ENCODE assay signal across 9 cellular contexts in the genomic region with DNA sequence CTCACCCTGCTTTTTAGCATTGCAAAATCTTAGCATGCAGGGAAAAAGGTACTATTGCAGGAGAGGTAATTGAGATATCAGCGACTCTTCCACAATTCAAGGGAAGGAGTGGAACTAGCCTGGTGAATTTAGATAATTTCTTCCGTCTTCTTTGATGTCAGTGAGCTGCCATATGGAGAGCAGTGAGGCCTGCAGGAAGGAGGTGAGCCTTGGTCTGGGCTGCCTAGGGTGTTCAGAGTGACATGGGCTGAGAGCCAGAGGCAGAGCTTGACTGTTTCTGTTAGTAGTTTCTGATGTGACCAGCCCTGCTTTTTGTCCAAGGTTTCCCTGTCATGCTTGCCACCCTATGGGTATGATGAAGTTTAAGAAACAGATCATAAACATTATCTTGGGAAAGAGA. TPM values are rescaled to one million over a fixed set of nuclear protein-coding genes. Genes with fewer than 3 reads are reported as not detected.
DNase-seq lines count a peak whose midpoint lies in the region; ATAC-seq and TF ChIP-seq lines count a peak whose summit lies in the region.
"Had no signal": no experiment of that assay in that cellular context is flagged by ENCODE, and none has a peak within 500 bp of the region (broad histone marks: within the 10 kb centered on the region; RNA-seq: fewer than 3 reads in every experiment).

No MANE protein-coding gene starts in this region.

- no peaks in the 10 kb centered on the region for H3K9me3 Mint-ChIP-seq in CD4-positive, CD25-positive, alpha-beta regulatory T cell

- peak overlapping the region; percentile 65 for H3K27ac ChIP-seq in CD4-positive, CD25-positive, alpha-beta regulatory T cell (ENCODE audit: insufficient read depth, low read length, poor library complexity, severe bottlenecking)
- H3K27ac ChIP-seq: foreskin keratinocyte had no signal

- H3K4me1 Mint-ChIP-seq in CD4-positive, CD25-positive, alpha-beta regulatory T cell = peaks cover 20 to 69% (median 42%) of the 10 kb centered on the region in 4 donors

- DNase-seq in CD4-positive, CD25-positive, alpha-beta regulatory T cell = peak in 1 of 3 donors; percentile 24
- DNase-seq in islet precursor cell (peak; percentile 57), ACHN (no peak), NCI-H1105 (lab: John Stamatoyannopoulos, UW) (no peak)
- DNase-seq: foreskin keratinocyte had no signal

- H3K4me3 Mint-ChIP-seq in CD4-positive, CD25-positive, alpha-beta regulatory T cell = peak overlapping the region in 3 of 4 donors; percentile 2 to 63 (median 37)

- H3K36me3 Mint-ChIP-seq in CD4-positive, CD25-positive, alpha-beta regulatory T cell = peaks cover 7% of the 10 kb centered on the region

- H3K4me1 ChIP-seq in CD4-positive, CD25-positive, alpha-beta regulatory T cell (ENCODE audit: control insufficient read depth, insufficient read depth, low read length, poor library complexity, severe bottlenecking) = peaks cover 16% of the 10 kb centered on the region

- peak in 1 of 2 donors; percentile 30 for ATAC-seq in CD4-positive, CD25-positive, alpha-beta regulatory T cell (ENCODE audit: low read depth in 2 of 2)
- peak; percentile 57 for ATAC-seq in GM21390 (IDR thresholded peaks at IDR 0.05; ENCODE audit: unreplicated experiment)
- ATAC-seq in SK-N-SH treated with all-trans-retinoic acid at 6 μM for 48 hours = peak; percentile 68; the same call in 2 of the 3 replicates
- no peak for ATAC-seq in HG03378 (IDR thresholded peaks at IDR 0.05; ENCODE audit: unreplicated experiment)
- no peak for ATAC-seq in HG02852 (IDR thresholded peaks at IDR 0.05; ENCODE audit: unreplicated experiment)
- ATAC-seq: foreskin keratinocyte had no signal

- in situ Hi-C loops in ACHN (cut with HindIII; ENCODE audit: low pct_ligation_motif_present, low pct_unique_long_range_greater_than_20kb, low sequenced_read_pairs) = no loop called here

- no peaks in the 10 kb centered on the region for H3K27me3 ChIP-seq in CD4-positive, CD25-positive, alpha-beta regulatory T cell (ENCODE audit: control insufficient read depth, insufficient read depth, low read length)
- H3K27me3 ChIP-seq: foreskin keratinocyte had no signal

- peak overlapping the region; percentile 57 to 72 (median 66) for H3K27ac Mint-ChIP-seq in CD4-positive, CD25-positive, alpha-beta regulatory T cell

- no peaks in the 10 kb centered on the region for H3K9me3 ChIP-seq in CD4-positive, CD25-positive, alpha-beta regulatory T cell (ENCODE audit: control insufficient read depth in 2 of 2, low read length in 2 of 2)

- peak overlapping the region; percentile 52 for H3K4me3 ChIP-seq in CD4-positive, CD25-positive, alpha-beta regulatory T cell (ENCODE audit: low read depth, low read length)

- H3K27me3 Mint-ChIP-seq in CD4-positive, CD25-positive, alpha-beta regulatory T cell = no peaks in the 10 kb centered on the region

- no peaks in the 10 kb centered on the region for H3K36me3 ChIP-seq in CD4-positive, CD25-positive, alpha-beta regulatory T cell (ENCODE audit: control insufficient read depth, insufficient read depth, low read length)

TF ChIP-seq in SK-N-SH treated with all-trans-retinoic acid at 6 μM for 48 hours, 23 proteins besides CTCF, POLR2A, EP300 and RAD21:
- TF ChIP-seq, protein P1, sequence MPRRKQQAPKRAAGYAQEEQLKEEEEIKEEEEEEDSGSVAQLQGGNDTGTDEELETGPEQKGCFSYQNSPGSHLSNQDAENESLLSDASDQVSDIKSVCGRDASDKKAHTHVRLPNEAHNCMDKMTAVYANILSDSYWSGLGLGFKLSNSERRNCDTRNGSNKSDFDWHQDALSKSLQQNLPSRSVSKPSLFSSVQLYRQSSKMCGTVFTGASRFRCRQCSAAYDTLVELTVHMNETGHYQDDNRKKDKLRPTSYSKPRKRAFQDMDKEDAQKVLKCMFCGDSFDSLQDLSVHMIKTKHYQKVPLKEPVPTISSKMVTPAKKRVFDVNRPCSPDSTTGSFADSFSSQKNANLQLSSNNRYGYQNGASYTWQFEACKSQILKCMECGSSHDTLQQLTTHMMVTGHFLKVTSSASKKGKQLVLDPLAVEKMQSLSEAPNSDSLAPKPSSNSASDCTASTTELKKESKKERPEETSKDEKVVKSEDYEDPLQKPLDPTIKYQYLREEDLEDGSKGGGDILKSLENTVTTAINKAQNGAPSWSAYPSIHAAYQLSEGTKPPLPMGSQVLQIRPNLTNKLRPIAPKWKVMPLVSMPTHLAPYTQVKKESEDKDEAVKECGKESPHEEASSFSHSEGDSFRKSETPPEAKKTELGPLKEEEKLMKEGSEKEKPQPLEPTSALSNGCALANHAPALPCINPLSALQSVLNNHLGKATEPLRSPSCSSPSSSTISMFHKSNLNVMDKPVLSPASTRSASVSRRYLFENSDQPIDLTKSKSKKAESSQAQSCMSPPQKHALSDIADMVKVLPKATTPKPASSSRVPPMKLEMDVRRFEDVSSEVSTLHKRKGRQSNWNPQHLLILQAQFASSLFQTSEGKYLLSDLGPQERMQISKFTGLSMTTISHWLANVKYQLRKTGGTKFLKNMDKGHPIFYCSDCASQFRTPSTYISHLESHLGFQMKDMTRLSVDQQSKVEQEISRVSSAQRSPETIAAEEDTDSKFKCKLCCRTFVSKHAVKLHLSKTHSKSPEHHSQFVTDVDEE (CRISPR knock-in tag; IDR thresholded peaks at IDR 0.05) = peak; percentile 39; the same call in 1 of the 2 replicates
- no peak for TF ChIP-seq ZNF565 (CRISPR knock-in tag; conservative IDR thresholded peaks at IDR 0.05; ENCODE audit: low read depth)

RNA-seq across cellular contexts. Expression of a gene that starts 28.6 kb away (rescaled TPM):
- 67.1 TPM for total RNA-seq in CD4-positive, CD25-positive, alpha-beta regulatory T cell
- polyA plus RNA-seq in CD4-positive, CD25-positive, alpha-beta regulatory T cell = 10 to 100 TPM; 14.5 to 18.8 (median 15.8) TPM

Comparison
In these comparisons a context has a peak if more than half of its experiments do, and no peak if none do; other contexts are left out.
1. ATAC-seq: peak in GM21390 (single experiment) and SK-N-SH treated with all-trans-retinoic acid at 6 μM for 48 hours (single experiment); none in HG03378 (single experiment) and HG02852 (single experiment).